Comparison of ENCODE assay signal across 15 cellular contexts in genomic region chr1:173447224-173447623, GRCh38.
"Had no signal": no experiment of that assay in that cellular context is flagged by ENCODE, and none has a peak within 500 bp of the region (broad histone marks: within the 10 kb centered on the region; RNA-seq: fewer than 3 reads in every experiment).

No MANE protein-coding gene starts in this region.

- H3K4me3 Mint-ChIP-seq: activated CD4-positive, alpha-beta memory T cell treated with anti-CD3 and anti-CD28 coated beads for 36 hours; activated CD8-positive, alpha-beta memory T cell treated with anti-CD3 and anti-CD28 coated beads, Interleukin-2, amount 10 ng/mL, durations not matched to agents 7 days and 5 days; activated naive CD4-positive, alpha-beta T cell treated with anti-CD3 and anti-CD28 coated beads, Interleukin-2, amount 10 ng/mL, durations not matched to agents 7 days and 5 days; mesothelial cell of epicardium; nephron progenitor cell had no signal

- DNase-seq: activated CD4-positive, alpha-beta memory T cell treated with anti-CD3 and anti-CD28 coated beads for 36 hours; activated CD4-positive, alpha-beta T cell treated with anti-CD3 and anti-CD28 coated beads for 1 hour; activated CD8-positive, alpha-beta memory T cell treated with anti-CD3 and anti-CD28 coated beads, Interleukin-2, amount 10 ng/mL, durations not matched to agents 7 days and 5 days; activated naive CD4-positive, alpha-beta T cell treated with anti-CD3 and anti-CD28 coated beads, Interleukin-2, amount 10 ng/mL, durations not matched to agents 7 days and 5 days; activated T-cell treated with anti-CD3 and anti-CD28 coated beads, Interleukin-2, amount 50 U/mL, for 1 hour; erythroblast; gastrocnemius medialis; nephron progenitor cell; right cardiac atrium; stomach; T-helper 9 cell; testis had no signal

- ATAC-seq: activated CD8-positive, alpha-beta memory T cell treated with anti-CD3 and anti-CD28 coated beads, Interleukin-2, amount 10 ng/mL, durations not matched to agents 7 days and 5 days; gastrocnemius medialis; right cardiac atrium had no signal

- H3K27me3 Mint-ChIP-seq: activated CD4-positive, alpha-beta memory T cell treated with anti-CD3 and anti-CD28 coated beads for 36 hours; activated CD8-positive, alpha-beta memory T cell treated with anti-CD3 and anti-CD28 coated beads, Interleukin-2, amount 10 ng/mL, durations not matched to agents 7 days and 5 days; activated naive CD4-positive, alpha-beta T cell treated with anti-CD3 and anti-CD28 coated beads, Interleukin-2, amount 10 ng/mL, durations not matched to agents 7 days and 5 days; progenitor cell of endocrine pancreas had no signal

- H3K27ac Mint-ChIP-seq: activated CD4-positive, alpha-beta memory T cell treated with anti-CD3 and anti-CD28 coated beads for 36 hours; activated CD8-positive, alpha-beta memory T cell treated with anti-CD3 and anti-CD28 coated beads, Interleukin-2, amount 10 ng/mL, durations not matched to agents 7 days and 5 days; activated naive CD4-positive, alpha-beta T cell treated with anti-CD3 and anti-CD28 coated beads, Interleukin-2, amount 10 ng/mL, durations not matched to agents 7 days and 5 days; activated T-helper 2 cell treated with anti-CD3 and anti-CD28 coated beads, Interferon-gamma antibody, Interleukin-2, Interleukin-4, amounts not matched to agents 10 μg/mL and 5 μg/mL and 100 μg/mL, durations not matched to agents 14 hours and 24 hours and 36 hours; mesothelial cell of epicardium; nephron progenitor cell; progenitor cell of endocrine pancreas had no signal

- H3K4me1 Mint-ChIP-seq: nephron progenitor cell had no signal
